ENCODE assay signal across 7 cellular contexts in the genomic region with DNA sequence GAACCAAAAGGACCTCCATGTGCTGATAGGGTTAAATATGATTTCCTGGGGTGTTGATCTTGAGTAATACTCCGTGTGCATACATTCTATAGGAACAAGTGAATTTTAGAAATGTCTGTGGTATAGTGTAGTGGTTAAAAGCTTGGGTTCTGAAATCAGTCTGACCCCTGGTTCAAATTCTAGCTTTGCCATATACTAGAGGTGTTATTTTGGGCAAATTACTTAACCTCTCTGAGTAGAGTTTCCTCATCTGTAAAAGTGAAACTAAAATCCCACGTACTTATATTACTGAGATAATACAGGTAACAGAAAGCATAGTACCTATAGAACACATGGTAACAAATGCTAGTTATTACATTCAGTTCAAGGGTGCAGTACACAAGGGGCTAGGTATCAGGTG. TPM values are rescaled to one million over a fixed set of nuclear protein-coding genes. Genes with fewer than 3 reads are reported as not detected.
DNase-seq lines count a peak whose midpoint lies in the region; ATAC-seq, FAIRE-seq and TF ChIP-seq lines count a peak whose summit lies in the region.
"Not testable (repeated sequence)": the region's sequence is repeated elsewhere in the genome, so short reads cannot be mapped to it uniquely, and the experiment has no call there.

No MANE protein-coding gene starts in this region.

- peak overlapping the region; percentile 70 to 84 (median 75) for H3K4me3 Mint-ChIP-seq in immature natural killer cell

- peaks cover 67 to 86% of the 10 kb centered on the region in 2 donors for H3K4me1 Mint-ChIP-seq in immature natural killer cell

- ATAC-seq in GM18870 (IDR thresholded peaks at IDR 0.05; ENCODE audit: unreplicated experiment) (peak; percentile 35), HG02678 (IDR thresholded peaks at IDR 0.05; ENCODE audit: unreplicated experiment) (peak; percentile 38), psoas muscle (peak; percentile 36 to 71 (median 60))
- peak; percentile 61 to 69 for ATAC-seq in activated CD4-positive, CD25-positive, alpha-beta regulatory T cell treated with anti-CD3 and anti-CD28 coated beads, Interleukin-2, amount 50 U/mL, for 24 hours

- peak overlapping the region; percentile 75 for H3K27ac ChIP-seq in psoas muscle

- H3K4me1 ChIP-seq in psoas muscle = peaks cover 21% of the 10 kb centered on the region

- not testable (repeated sequence) for TF ChIP-seq CTCF in bronchial epithelial cell (IDR thresholded peaks at IDR 0.05; ENCODE audit: insufficient read depth, low read length, severe bottlenecking); psoas muscle (IDR thresholded peaks at IDR 0.05)

- peak overlapping the region; percentile 94 to 99 (median 96) for H3K27ac Mint-ChIP-seq in immature natural killer cell

- 4 to 11% (median 10%) methylated on average over 1 of the region's 2 CpGs for WGBS in psoas muscle, 3 donors

- H3K4me3 ChIP-seq in bronchial epithelial cell (ENCODE audit: low read depth, low read length) (peak overlapping the region; percentile 11), psoas muscle (peak overlapping the region; percentile 59)

- FAIRE-seq in HTR-8/SVneo (lab: Jason Lieb, UNC) (peak; percentile 100), bronchial epithelial cell (lab: Jason Lieb, UNC) (peak; percentile 58)

- H3K9me3 Mint-ChIP-seq in immature natural killer cell = not testable (repeated sequence)

- not testable (repeated sequence) for DNase-seq in HTR-8/SVneo (ENCODE audit: insufficient read length, low spot score); bronchial epithelial cell (ENCODE audit: low read depth); psoas muscle
- DNase-seq in immature natural killer cell = peak in 1 of 3 donors; percentile 31

- not testable (repeated sequence) for H3K27me3 ChIP-seq in bronchial epithelial cell (ENCODE audit: control insufficient read depth, insufficient read depth, low read length); psoas muscle (ENCODE audit: insufficient read depth in 3 of 3, low read length in 2 of 3)

- intact Hi-C loops in psoas muscle (cut with DNase I) = not testable (repeated sequence)

- H3K9me3 ChIP-seq in psoas muscle = not testable (repeated sequence)

- not testable (repeated sequence) for H3K27me3 Mint-ChIP-seq in immature natural killer cell (ENCODE audit: low read depth in 3 of 3)

- not testable (repeated sequence) for H3K36me3 ChIP-seq in bronchial epithelial cell (ENCODE audit: control insufficient read depth, insufficient read depth, low read length); psoas muscle (ENCODE audit: insufficient read depth in 1 of 2, low read depth in 1 of 2)

- not testable (repeated sequence) for H3K36me3 Mint-ChIP-seq in immature natural killer cell

RNA-seq across cellular contexts. Expression of a gene that starts 12.0 kb away (rescaled TPM):
- 36.6 and 51.2 TPM in 2 replicates for total RNA-seq in bronchial epithelial cell
- 100 to 1,000 TPM in 1 of 3 donors, 10 to 100 TPM in 2; 14.0 to 116 (median 20.0) TPM for polyA plus RNA-seq in immature natural killer cell
- 100 to 1,000 TPM in 3 of 4 donors, 10 to 100 TPM in 1; 78.3 to 239 (median 152) TPM for total RNA-seq in psoas muscle
- polyA plus RNA-seq in psoas muscle = 100 to 1,000 TPM in 2 of 3 donors, 10 to 100 TPM in 1; 23.0 to 188 (median 101) TPM
